12 cellular contexts compared by ENCODE assay signal in the genomic region with DNA sequence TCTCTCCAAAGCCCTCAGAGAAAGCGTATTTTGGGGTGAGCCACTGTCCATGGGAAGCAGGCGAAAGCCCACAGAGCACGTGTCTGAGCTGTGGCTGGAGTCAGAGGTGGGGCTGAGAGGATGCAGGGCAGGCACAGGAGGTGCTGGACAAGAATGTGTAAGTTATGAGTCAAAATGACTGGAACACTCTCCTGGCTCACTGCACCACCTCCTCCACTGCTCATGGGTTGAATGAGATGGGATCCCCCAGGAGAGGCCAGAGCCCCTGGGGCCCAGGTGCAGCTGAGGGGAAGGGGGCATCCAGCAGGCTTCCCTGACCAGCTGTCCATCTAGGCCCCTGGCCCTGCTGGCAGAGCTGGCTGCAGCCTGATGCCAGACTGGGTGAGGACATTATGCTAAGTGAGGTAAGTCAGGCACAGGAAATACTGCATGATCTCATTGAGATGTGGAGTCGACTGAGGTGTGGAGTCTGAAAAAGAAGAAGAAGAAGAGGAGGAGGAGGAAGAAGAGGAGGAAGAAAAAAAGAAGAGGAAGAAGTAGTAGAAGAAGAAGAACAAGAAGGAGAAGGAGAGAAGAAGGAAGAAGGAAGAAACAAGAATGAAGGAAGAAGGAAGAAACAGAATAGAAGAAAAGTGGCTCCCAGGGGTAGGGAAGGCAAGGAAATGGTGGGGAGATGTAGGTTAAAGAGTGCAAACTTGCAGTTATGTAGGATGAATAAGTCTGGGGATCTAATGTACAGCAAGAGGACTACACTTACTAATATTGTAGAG.
A peak's percentile ranks its signal among the peaks of the same experiment; 100 is the strongest.
DNase-seq lines count a peak whose midpoint lies in the region; ATAC-seq, FAIRE-seq and TF ChIP-seq lines count a peak whose summit lies in the region.
"Had no signal": no experiment of that assay in that cellular context is flagged by ENCODE, and none has a peak within 500 bp of the region (broad histone marks: within the 10 kb centered on the region; RNA-seq: fewer than 3 reads in every experiment).

No MANE protein-coding gene starts in this region.

- H3K9me3 ChIP-seq in smooth muscle cell (replicated peaks; ENCODE audit: low read depth), result no peaks in the 10 kb centered on the region
- H3K9me3 ChIP-seq: lower lobe of right lung, upper lobe of left lung had no signal

- no peaks in the 10 kb centered on the region for H3K36me3 ChIP-seq in smooth muscle cell (ENCODE audit: low read depth)
- H3K36me3 ChIP-seq: lower lobe of right lung, upper lobe of left lung, WERI-Rb-1 had no signal

- H3F3A ChIP-seq in smooth muscle cell (ENCODE audit: low read depth), result no peaks in the 10 kb centered on the region

- no peak for TF ChIP-seq CTCF in CD14-positive monocyte (IDR thresholded peaks at IDR 0.05)
- no peak for TF ChIP-seq CTCF in WTC11 (IDR thresholded peaks at IDR 0.05)
- TF ChIP-seq CTCF in smooth muscle cell (IDR thresholded peaks at IDR 0.05; ENCODE audit: borderline replicate concordance, insufficient read depth, poor library complexity, severe bottlenecking), result no peak

- H3K4me1 ChIP-seq in smooth muscle cell (ENCODE audit: low read depth), result peaks cover 11% of the 10 kb centered on the region

- CTCF ChIA-PET in WTC11 (lab: Charles Lee), result no interaction called here

- intact Hi-C loops in CD14-positive monocyte (cut with micrococcal nuclease), result loop anchor here (2.0 to 5.0 kb wide), 6 partner anchors 37 to 413 kb away; no protein-coding TSS in a partner anchor

- POLR2A ChIA-PET in WTC11 (lab: Charles Lee), result no interaction called here

- no peak overlapping the region for H3K4me2 ChIP-seq in smooth muscle cell

- no peak overlapping the region for H3K4me3 ChIP-seq in smooth muscle cell
- H3K4me3 ChIP-seq: lower lobe of right lung, upper lobe of left lung had no signal

- WGBS in smooth muscle cell (ENCODE audit: low lambda C conversion rate), result 75% methylated on average over 4 of the region's 4 CpGs

- ATAC-seq in WTC11 (no peak), HG02970 (IDR thresholded peaks at IDR 0.05; ENCODE audit: low FRiP score, unreplicated experiment) (no peak), HG03442 (IDR thresholded peaks at IDR 0.05; ENCODE audit: unreplicated experiment) (no peak), GM18517 (IDR thresholded peaks at IDR 0.05; ENCODE audit: unreplicated experiment) (no peak)

- H3K27me3 ChIP-seq in smooth muscle cell (ENCODE audit: low read depth), result no peaks in the 10 kb centered on the region
- H3K27me3 ChIP-seq: upper lobe of left lung had no signal

- no peak overlapping the region for H2AFZ ChIP-seq in smooth muscle cell (ENCODE audit: low read depth)

- H3K27ac Mint-ChIP-seq in CD14-positive monocyte (peak overlapping the region in 4 of 7 donors; percentile 24 to 72 (median 62)), WTC11 (no peak overlapping the region)
- H3K27ac Mint-ChIP-seq: natural killer cell treated with Interleukin-12 subunit alpha and Interleukin-12 subunit beta and Interleukin-15 and Interleukin-18, amount 100 ng/mL, for 72 hours had no signal

- no peak overlapping the region for H3K9ac ChIP-seq in smooth muscle cell (ENCODE audit: low read depth)

- FAIRE-seq in H54 (lab: Jason Lieb, UNC), result no peak

- DNase-seq in CD14-positive monocyte (ENCODE audit: low spot score) (no peak), H54 (ENCODE audit: insufficient read length, low spot score) (peak; percentile 40), WTC11 (ENCODE audit: low spot score) (no peak), kidney glomerular epithelial cell (lab: John Stamatoyannopoulos, UW) (peak; percentile 70), smooth muscle cell (lab: John Stamatoyannopoulos, UW; ENCODE audit: unreplicated experiment) (no peak)

- H3K79me2 ChIP-seq in smooth muscle cell (ENCODE audit: low read depth), result no peaks in the 10 kb centered on the region

- H3K27ac ChIP-seq in smooth muscle cell (ENCODE audit: low read depth), result no peak overlapping the region
- H3K27ac ChIP-seq: lower lobe of right lung, upper lobe of left lung, WERI-Rb-1 had no signal

- TF ChIP-seq POLR2A in H54 (IDR thresholded peaks at IDR 0.05; ENCODE audit: low read depth, low read length), result no peak

- peaks cover 0 to 2% (median 0%) of the 10 kb centered on the region in 7 donors for H3K9me3 Mint-ChIP-seq in CD14-positive monocyte
- no peaks in the 10 kb centered on the region for H3K9me3 Mint-ChIP-seq in WTC11
- H3K9me3 Mint-ChIP-seq: natural killer cell treated with Interleukin-12 subunit alpha and Interleukin-12 subunit beta and Interleukin-15 and Interleukin-18, amount 100 ng/mL, for 72 hours had no signal

- no peak overlapping the region for H3K4me3 Mint-ChIP-seq in CD14-positive monocyte
- no peak overlapping the region for H3K4me3 Mint-ChIP-seq in WTC11
- H3K4me3 Mint-ChIP-seq: natural killer cell treated with Interleukin-12 subunit alpha and Interleukin-12 subunit beta and Interleukin-15 and Interleukin-18, amount 100 ng/mL, for 72 hours had no signal

- H3K36me3 Mint-ChIP-seq in CD14-positive monocyte (no peaks in the 10 kb centered on the region), WTC11 (no peaks in the 10 kb centered on the region)
- H3K36me3 Mint-ChIP-seq: natural killer cell treated with Interleukin-12 subunit alpha and Interleukin-12 subunit beta and Interleukin-15 and Interleukin-18, amount 100 ng/mL, for 72 hours had no signal

- H3K4me1 Mint-ChIP-seq in CD14-positive monocyte (peaks cover 27% of the 10 kb centered on the region), WTC11 (peaks cover 31% of the 10 kb centered on the region)

- H3K27me3 Mint-ChIP-seq in CD14-positive monocyte (ENCODE audit: low read depth in 3 of 3), result peaks cover 5 to 7% (median 5%) of the 10 kb centered on the region in 3 donors
- H3K27me3 Mint-ChIP-seq in WTC11 (ENCODE audit: low read depth), result no peaks in the 10 kb centered on the region
- H3K27me3 Mint-ChIP-seq: natural killer cell treated with Interleukin-12 subunit alpha and Interleukin-12 subunit beta and Interleukin-15 and Interleukin-18, amount 100 ng/mL, for 72 hours had no signal

- no peaks in the 10 kb centered on the region for H4K20me1 ChIP-seq in smooth muscle cell (ENCODE audit: low read depth)

TF ChIP-seq in WTC11, 78 proteins besides CTCF, POLR2A, EP300 and RAD21:
- TF ChIP-seq, protein P1, sequence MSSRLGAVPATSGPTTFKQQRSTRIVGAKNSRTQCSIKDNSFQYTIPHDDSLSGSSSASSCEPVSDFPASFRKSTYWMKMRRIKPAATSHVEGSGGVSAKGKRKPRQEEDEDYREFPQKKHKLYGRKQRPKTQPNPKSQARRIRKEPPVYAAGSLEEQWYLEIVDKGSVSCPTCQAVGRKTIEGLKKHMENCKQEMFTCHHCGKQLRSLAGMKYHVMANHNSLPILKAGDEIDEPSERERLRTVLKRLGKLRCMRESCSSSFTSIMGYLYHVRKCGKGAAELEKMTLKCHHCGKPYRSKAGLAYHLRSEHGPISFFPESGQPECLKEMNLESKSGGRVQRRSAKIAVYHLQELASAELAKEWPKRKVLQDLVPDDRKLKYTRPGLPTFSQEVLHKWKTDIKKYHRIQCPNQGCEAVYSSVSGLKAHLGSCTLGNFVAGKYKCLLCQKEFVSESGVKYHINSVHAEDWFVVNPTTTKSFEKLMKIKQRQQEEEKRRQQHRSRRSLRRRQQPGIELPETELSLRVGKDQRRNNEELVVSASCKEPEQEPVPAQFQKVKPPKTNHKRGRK (CRISPR knock-in tag; IDR thresholded peaks at IDR 0.05; ENCODE audit: borderline replicate concordance), result peak; percentile 82
- TF ChIP-seq MLX (CRISPR knock-in tag; IDR thresholded peaks at IDR 0.05), result no peak

Comparison
In these comparisons a context has a peak if more than half of its experiments do, and no peak if none do; other contexts are left out.
1. DNase-seq: peak in H54 (single experiment) and kidney glomerular epithelial cell (single experiment); none in CD14-positive monocyte (single experiment), WTC11 (single experiment) and smooth muscle cell (single experiment).